9 cellular contexts compared by ENCODE assay signal in genomic region chr10:128631801-128632241, GRCh38.
DNase-seq lines count a peak whose midpoint lies in the region; ATAC-seq, FAIRE-seq and TF ChIP-seq lines count a peak whose summit lies in the region.
"Had no signal": no experiment of that assay in that cellular context is flagged by ENCODE, and none has a peak within 500 bp of the region (broad histone marks: within the 10 kb centered on the region; RNA-seq: fewer than 3 reads in every experiment).

No MANE protein-coding gene starts in this region.

- no peaks in the 10 kb centered on the region for H3K36me3 Mint-ChIP-seq in activated CD4-positive, alpha-beta memory T cell treated with anti-CD3 and anti-CD28 coated beads for 36 hours

- FAIRE-seq in endometrium (lab: Jason Lieb, UNC), result peak; percentile 66
- FAIRE-seq in frontal cortex (lab: Jason Lieb, UNC), result no peak

- TF ChIP-seq CTCF in GM12874 (IDR thresholded peaks at IDR 0.05; ENCODE audit: insufficient read depth, low read depth, low read length) (peak; percentile 45; the same call in 1 of the 2 replicates), psoas muscle (IDR thresholded peaks at IDR 0.05) (peak; percentile 49)

- no peak overlapping the region for H3K4me3 ChIP-seq in psoas muscle
- H3K4me3 ChIP-seq: body of pancreas, SJCRH30 had no signal

- peak; percentile 56 for DNase-seq in NAMALWA (ENCODE audit: low spot score)
- no peak for DNase-seq in psoas muscle
- no peak for DNase-seq in caudate nucleus (lab: John Stamatoyannopoulos, UW)
- no peak for DNase-seq in frontal cortex (ENCODE audit: low spot score in 2 of 2)
- DNase-seq in activated CD4-positive, alpha-beta memory T cell treated with anti-CD3 and anti-CD28 coated beads for 36 hours, result no peak
- DNase-seq: body of pancreas had no signal

- H3K36me3 ChIP-seq in psoas muscle (ENCODE audit: insufficient read depth in 1 of 2, low read depth in 1 of 2), result no peaks in the 10 kb centered on the region
- H3K36me3 ChIP-seq: SJCRH30 had no signal

- H3K4me1 Mint-ChIP-seq in activated CD4-positive, alpha-beta memory T cell treated with anti-CD3 and anti-CD28 coated beads for 36 hours (ENCODE audit: low read depth), result no peaks in the 10 kb centered on the region

- intact Hi-C loops in psoas muscle (cut with DNase I), result loop anchor here (10.0 kb wide), 2 partner anchors 223 to 243 kb away; no protein-coding TSS in a partner anchor
- intact Hi-C loops in activated CD4-positive, alpha-beta memory T cell treated with anti-CD3 and anti-CD28 coated beads for 36 hours (cut with micrococcal nuclease), result no loop called here

- no peaks in the 10 kb centered on the region for H3K27me3 ChIP-seq in psoas muscle (ENCODE audit: insufficient read depth in 3 of 3, low read length in 2 of 3)
- H3K27me3 ChIP-seq: body of pancreas, SJCRH30 had no signal

- no peak overlapping the region for H3K4me3 Mint-ChIP-seq in activated CD4-positive, alpha-beta memory T cell treated with anti-CD3 and anti-CD28 coated beads for 36 hours

- no peak overlapping the region for H3K27ac ChIP-seq in psoas muscle
- H3K27ac ChIP-seq in caudate nucleus (ENCODE audit: low read depth, low read length), result no peak overlapping the region
- H3K27ac ChIP-seq: body of pancreas, SJCRH30 had no signal

- H3K9me3 ChIP-seq in psoas muscle, result no peaks in the 10 kb centered on the region
- H3K9me3 ChIP-seq: body of pancreas, SJCRH30 had no signal

- no peaks in the 10 kb centered on the region for H3K4me1 ChIP-seq in psoas muscle
- H3K4me1 ChIP-seq: body of pancreas, SJCRH30 had no signal

- ATAC-seq in psoas muscle, result no peak
- ATAC-seq: body of pancreas had no signal

- WGBS in psoas muscle, 3 donors, result 12 to 24% (median 17%) methylated on average over 12 of the region's 12 CpGs

- CTCF ChIA-PET in activated CD4-positive, alpha-beta memory T cell treated with anti-CD3 and anti-CD28 coated beads for 36 hours (lab: Charles Lee), result interaction anchor here (1.3 kb wide), 2 partner anchors 10 to 228 kb away, joined by 3 to 4 read pairs; no protein-coding TSS in a partner anchor

- no peak overlapping the region for H3K27ac Mint-ChIP-seq in activated CD4-positive, alpha-beta memory T cell treated with anti-CD3 and anti-CD28 coated beads for 36 hours

- POLR2A ChIA-PET in activated CD4-positive, alpha-beta memory T cell treated with anti-CD3 and anti-CD28 coated beads for 36 hours (lab: Charles Lee), result no interaction called here

- H3K9me3 Mint-ChIP-seq in activated CD4-positive, alpha-beta memory T cell treated with anti-CD3 and anti-CD28 coated beads for 36 hours, result no peaks in the 10 kb centered on the region

- H3K27me3 Mint-ChIP-seq in activated CD4-positive, alpha-beta memory T cell treated with anti-CD3 and anti-CD28 coated beads for 36 hours, result peaks cover 3% of the 10 kb centered on the region
